Comparison of ENCODE assay signal across 1 cellular context in the genomic region with DNA sequence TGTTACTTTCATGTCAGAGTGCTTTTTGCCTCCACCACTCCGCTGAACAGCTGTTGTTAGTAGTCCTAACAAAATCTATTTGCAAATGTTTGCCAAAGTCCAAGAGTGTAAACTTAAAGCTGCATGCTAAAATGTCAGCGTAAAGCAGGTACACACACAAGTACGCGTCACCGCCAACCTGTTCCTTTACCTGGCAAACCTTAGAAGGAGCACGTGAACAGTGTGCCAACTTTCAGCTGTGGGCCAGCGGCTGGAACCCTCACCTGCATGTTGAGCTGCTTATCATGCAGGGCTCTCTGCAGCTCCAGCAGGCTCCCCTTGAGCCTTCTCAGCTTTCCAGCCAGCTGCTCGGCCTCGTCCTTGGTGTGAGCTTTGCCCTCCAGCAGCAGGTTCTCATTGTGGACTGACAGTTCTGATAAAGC.
TF ChIP-seq lines count a peak whose summit lies in the region.

No MANE protein-coding gene starts in this region.

TF ChIP-seq in HepG2, 621 proteins besides CTCF, POLR2A, EP300 and RAD21 (continued from another document and continues in another):
- TF ChIP-seq ZNF281 (CRISPR knock-in tag; IDR thresholded peaks at IDR 0.05; ENCODE audit: borderline replicate concordance) (peak; percentile 36; the same call in 1 of the 2 replicates), HMG20A (CRISPR knock-in tag; IDR thresholded peaks at IDR 0.05; ENCODE audit: borderline replicate concordance) (peak; percentile 68; the same call in 1 of the 2 replicates), ZNF563 (CRISPR knock-in tag; IDR thresholded peaks at IDR 0.05) (no peak), ZNF430 (CRISPR knock-in tag; IDR thresholded peaks at IDR 0.05) (peak; percentile 26; the same call in 1 of the 2 replicates), ZNF780A (CRISPR knock-in tag; IDR thresholded peaks at IDR 0.05) (no peak), HNRNPLL (IDR thresholded peaks at IDR 0.05; ENCODE audit: low read depth, low read length, poor library complexity, severe bottlenecking) (no peak), ZNF609 (CRISPR knock-in tag; IDR thresholded peaks at IDR 0.05; ENCODE audit: borderline replicate concordance) (peak; percentile 55; the same call in 1 of the 2 replicates), GPBP1L1 (CRISPR knock-in tag; IDR thresholded peaks at IDR 0.05) (no peak), THYN1 (CRISPR knock-in tag; IDR thresholded peaks at IDR 0.05; ENCODE audit: borderline replicate concordance, low read depth) (no peak), ZNF407 (CRISPR knock-in tag; IDR thresholded peaks at IDR 0.05; ENCODE audit: not compliant biosample characterization) (no peak), GTF2F1 (IDR thresholded peaks at IDR 0.05; ENCODE audit: low read length) (no peak)
- TF ChIP-seq, protein P1, sequence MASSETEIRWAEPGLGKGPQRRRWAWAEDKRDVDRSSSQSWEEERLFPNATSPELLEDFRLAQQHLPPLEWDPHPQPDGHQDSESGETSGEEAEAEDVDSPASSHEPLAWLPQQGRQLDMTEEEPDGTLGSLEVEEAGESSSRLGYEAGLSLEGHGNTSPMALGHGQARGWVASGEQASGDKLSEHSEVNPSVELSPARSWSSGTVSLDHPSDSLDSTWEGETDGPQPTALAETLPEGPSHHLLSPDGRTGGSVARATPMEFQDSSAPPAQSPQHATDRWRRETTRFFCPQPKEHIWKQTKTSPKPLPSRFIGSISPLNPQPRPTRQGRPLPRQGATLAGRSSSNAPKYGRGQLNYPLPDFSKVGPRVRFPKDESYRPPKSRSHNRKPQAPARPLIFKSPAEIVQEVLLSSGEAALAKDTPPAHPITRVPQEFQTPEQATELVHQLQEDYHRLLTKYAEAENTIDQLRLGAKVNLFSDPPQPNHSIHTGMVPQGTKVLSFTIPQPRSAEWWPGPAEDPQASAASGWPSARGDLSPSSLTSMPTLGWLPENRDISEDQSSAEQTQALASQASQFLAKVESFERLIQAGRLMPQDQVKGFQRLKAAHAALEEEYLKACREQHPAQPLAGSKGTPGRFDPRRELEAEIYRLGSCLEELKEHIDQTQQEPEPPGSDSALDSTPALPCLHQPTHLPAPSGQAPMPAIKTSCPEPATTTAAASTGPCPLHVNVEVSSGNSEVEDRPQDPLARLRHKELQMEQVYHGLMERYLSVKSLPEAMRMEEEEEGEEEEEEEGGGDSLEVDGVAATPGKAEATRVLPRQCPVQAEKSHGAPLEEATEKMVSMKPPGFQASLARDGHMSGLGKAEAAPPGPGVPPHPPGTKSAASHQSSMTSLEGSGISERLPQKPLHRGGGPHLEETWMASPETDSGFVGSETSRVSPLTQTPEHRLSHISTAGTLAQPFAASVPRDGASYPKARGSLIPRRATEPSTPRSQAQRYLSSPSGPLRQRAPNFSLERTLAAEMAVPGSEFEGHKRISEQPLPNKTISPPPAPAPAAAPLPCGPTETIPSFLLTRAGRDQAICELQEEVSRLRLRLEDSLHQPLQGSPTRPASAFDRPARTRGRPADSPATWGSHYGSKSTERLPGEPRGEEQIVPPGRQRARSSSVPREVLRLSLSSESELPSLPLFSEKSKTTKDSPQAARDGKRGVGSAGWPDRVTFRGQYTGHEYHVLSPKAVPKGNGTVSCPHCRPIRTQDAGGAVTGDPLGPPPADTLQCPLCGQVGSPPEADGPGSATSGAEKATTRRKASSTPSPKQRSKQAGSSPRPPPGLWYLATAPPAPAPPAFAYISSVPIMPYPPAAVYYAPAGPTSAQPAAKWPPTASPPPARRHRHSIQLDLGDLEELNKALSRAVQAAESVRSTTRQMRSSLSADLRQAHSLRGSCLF (CRISPR knock-in tag; IDR thresholded peaks at IDR 0.05; ENCODE audit: borderline replicate concordance): no peak
- TF ChIP-seq, protein P2, sequence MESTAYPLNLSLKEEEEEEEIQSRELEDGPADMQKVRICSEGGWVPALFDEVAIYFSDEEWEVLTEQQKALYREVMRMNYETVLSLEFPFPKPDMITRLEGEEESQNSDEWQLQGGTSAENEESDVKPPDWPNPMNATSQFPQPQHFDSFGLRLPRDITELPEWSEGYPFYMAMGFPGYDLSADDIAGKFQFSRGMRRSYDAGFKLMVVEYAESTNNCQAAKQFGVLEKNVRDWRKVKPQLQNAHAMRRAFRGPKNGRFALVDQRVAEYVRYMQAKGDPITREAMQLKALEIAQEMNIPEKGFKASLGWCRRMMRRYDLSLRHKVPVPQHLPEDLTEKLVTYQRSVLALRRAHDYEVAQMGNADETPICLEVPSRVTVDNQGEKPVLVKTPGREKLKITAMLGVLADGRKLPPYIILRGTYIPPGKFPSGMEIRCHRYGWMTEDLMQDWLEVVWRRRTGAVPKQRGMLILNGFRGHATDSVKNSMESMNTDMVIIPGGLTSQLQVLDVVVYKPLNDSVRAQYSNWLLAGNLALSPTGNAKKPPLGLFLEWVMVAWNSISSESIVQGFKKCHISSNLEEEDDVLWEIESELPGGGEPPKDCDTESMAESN (CRISPR knock-in tag; conservative IDR thresholded peaks at IDR 0.05): peak; percentile 55
